ENCODE assay signal across 8 cellular contexts in the genomic region with DNA sequence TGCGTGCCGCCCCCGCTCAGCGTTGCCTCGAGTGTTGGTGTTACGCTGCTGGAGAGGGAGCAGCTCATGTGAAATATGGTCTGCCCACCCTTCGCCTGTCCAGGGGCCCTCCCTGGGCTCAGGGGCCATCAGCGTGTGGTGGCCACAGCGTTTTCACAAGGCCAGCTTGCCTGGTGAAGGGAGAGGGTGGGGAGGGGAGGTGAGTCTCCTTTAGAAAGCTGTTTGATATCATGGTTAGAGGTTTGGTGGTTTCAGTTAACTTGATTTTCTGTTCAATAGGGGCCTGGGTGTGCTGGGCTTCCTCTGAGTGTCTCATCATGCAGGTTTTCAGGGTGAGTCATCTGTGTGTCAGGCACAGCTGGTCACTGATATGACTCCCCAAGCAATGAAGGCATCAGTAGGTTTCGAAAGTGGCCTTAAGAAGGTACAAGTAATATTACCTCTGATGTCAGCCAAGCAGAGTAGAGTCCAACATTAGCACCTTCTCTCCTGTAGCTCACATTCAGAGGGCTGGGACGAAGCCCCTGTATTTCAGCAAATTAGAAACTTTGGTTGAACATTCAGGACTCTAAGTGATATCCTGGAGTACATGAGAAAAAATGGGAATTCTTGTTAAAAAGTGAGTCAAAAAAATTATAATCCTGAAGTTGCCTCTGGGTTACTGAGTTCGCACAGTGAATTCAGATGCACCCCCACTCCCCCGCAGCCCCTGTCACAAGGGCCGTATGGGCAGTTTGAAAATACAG.
DNase-seq lines count a peak whose midpoint lies in the region; ATAC-seq, FAIRE-seq and TF ChIP-seq lines count a peak whose summit lies in the region.

No MANE protein-coding gene starts in this region.

- H3K9me3 ChIP-seq in MM.1S (replicated peaks; ENCODE audit: insufficient read depth, low read length) = no peaks in the 10 kb centered on the region

- H3F3A ChIP-seq in MM.1S (ENCODE audit: insufficient read depth, low read length) = no peaks in the 10 kb centered on the region

- H3K9ac ChIP-seq in MM.1S (ENCODE audit: low read length) = no peak overlapping the region

- peak overlapping the region; percentile 58 for H3K27ac Mint-ChIP-seq in activated naive CD8-positive, alpha-beta T cell treated with anti-CD3 and anti-CD28 coated beads for 36 hours

- no peak overlapping the region for H3K4me3 ChIP-seq in MM.1S (ENCODE audit: low read length)

- H3K4me2 ChIP-seq in MM.1S (ENCODE audit: low read depth, low read length) = no peak overlapping the region

- no peaks in the 10 kb centered on the region for H3K27me3 ChIP-seq in MM.1S (replicated peaks; ENCODE audit: insufficient read depth, low read length)

- H3K4me1 ChIP-seq in MM.1S (ENCODE audit: low read length) = no peaks in the 10 kb centered on the region

- TF ChIP-seq CTCF in MM.1S (IDR thresholded peaks at IDR 0.05; ENCODE audit: low read length) = no peak

- H3K9me3 Mint-ChIP-seq in activated naive CD8-positive, alpha-beta T cell treated with anti-CD3 and anti-CD28 coated beads for 36 hours = no peaks in the 10 kb centered on the region

- H3K27me3 Mint-ChIP-seq in activated naive CD8-positive, alpha-beta T cell treated with anti-CD3 and anti-CD28 coated beads for 36 hours = no peaks in the 10 kb centered on the region

- no peak for FAIRE-seq in urothelium cell line (lab: Jason Lieb, UNC)

- DNase-seq in ELF-1 (ENCODE audit: low read depth, low spot score) = peak; percentile 52
- DNase-seq in HPDE6-E6E7 (ENCODE audit: extremely low spot score) = peak; percentile 67
- peak; percentile 26 for DNase-seq in activated naive CD8-positive, alpha-beta T cell treated with anti-CD3 and anti-CD28 coated beads for 36 hours
- peak; percentile 64 for DNase-seq in left kidney (ENCODE audit: low read depth, low spot score)
- DNase-seq in urothelium cell line (ENCODE audit: low spot score) = peak; percentile 87
- DNase-seq in MM.1S = no peak

- peaks cover 9% of the 10 kb centered on the region for H3K36me3 Mint-ChIP-seq in activated naive CD8-positive, alpha-beta T cell treated with anti-CD3 and anti-CD28 coated beads for 36 hours

- no peaks in the 10 kb centered on the region for H3K9me2 ChIP-seq in MM.1S (replicated peaks; ENCODE audit: insufficient read depth, low read length)

- H3K79me2 ChIP-seq in MM.1S (ENCODE audit: low read length) = no peaks in the 10 kb centered on the region

- no peaks in the 10 kb centered on the region for H3K36me3 ChIP-seq in MM.1S (replicated peaks; ENCODE audit: insufficient read depth, low read length)

- no peak for ATAC-seq in HG03159 (IDR thresholded peaks at IDR 0.05; ENCODE audit: unreplicated experiment)
- no peak for ATAC-seq in GM18870 (IDR thresholded peaks at IDR 0.05; ENCODE audit: unreplicated experiment)

- no peak overlapping the region for H2AFZ ChIP-seq in MM.1S (ENCODE audit: low read length)

- H3K4me3 Mint-ChIP-seq in activated naive CD8-positive, alpha-beta T cell treated with anti-CD3 and anti-CD28 coated beads for 36 hours = no peak overlapping the region

- peaks cover 25% of the 10 kb centered on the region for H3K4me1 Mint-ChIP-seq in activated naive CD8-positive, alpha-beta T cell treated with anti-CD3 and anti-CD28 coated beads for 36 hours

- no peak overlapping the region; the same call in 1 of the 2 replicates for H3K27ac ChIP-seq in MM.1S (ENCODE audit: low read length)

- H4K20me1 ChIP-seq in MM.1S (ENCODE audit: insufficient read depth, low read length) = 0 out of 2 replicates have a peak, but pooled peaks cover 2% of the 10 kb centered on the region
